In the genomic region with DNA sequence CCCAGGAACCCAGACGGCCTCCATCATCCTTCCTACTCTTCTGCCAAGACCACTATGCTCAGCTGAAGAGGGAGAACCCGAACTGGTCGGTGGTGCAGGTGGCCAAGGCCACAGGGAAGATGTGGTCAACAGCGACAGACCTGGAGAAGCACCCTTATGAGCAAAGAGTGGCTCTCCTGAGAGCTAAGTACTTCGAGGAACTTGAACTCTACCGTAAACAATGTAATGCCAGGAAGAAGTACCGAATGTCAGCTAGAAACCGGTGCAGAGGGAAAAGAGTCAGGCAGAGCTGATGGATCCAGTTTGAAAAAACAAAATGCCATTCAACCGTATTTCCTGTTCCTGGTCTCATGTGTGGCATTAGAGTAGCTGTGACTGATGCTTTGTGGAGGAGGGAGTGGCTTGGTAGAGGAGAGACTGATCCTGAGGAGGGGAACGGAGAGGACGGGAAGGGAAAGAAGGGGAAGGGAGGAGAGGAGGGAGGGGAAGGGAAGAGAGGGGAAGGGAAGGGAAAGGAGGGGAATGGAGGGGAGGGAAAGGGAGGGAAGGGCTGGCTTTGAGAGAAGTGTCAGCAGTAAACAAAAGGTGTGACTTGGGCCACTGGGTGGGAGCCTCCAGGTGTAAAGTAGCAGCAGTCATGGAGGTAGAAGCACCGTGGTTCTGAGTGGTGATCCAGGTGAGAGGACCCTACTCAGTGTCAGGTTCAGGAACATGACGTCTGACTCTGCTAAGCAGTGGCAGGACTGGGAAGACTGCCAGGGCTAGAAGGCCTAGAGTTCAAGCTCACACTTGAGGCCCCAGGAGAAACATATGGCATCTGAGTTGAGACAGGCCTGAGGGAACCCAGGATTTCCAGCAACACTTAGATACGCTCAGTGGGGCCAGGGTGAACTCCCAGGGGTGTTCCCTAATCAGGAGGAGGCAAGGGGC, we compare ENCODE assay signal across 27 cellular contexts. TPM values are rescaled to one million over a fixed set of nuclear protein-coding genes. Genes with fewer than 3 reads are reported as not detected.
DNase-seq lines count a peak whose midpoint lies in the region; ATAC-seq and TF ChIP-seq lines count a peak whose summit lies in the region.
"Had no signal": no experiment of that assay in that cellular context is flagged by ENCODE, and none has a peak within 500 bp of the region (broad histone marks: within the 10 kb centered on the region; RNA-seq: fewer than 3 reads in every experiment).

No MANE protein-coding gene starts in this region.

- H2BK120ac ChIP-seq in H9 (ENCODE audit: low read depth, low read length, poor library complexity, severe bottlenecking): no peak overlapping the region

- TF ChIP-seq CTCF in H9 (conservative IDR thresholded peaks at IDR 0.05): no peak
- no peak for TF ChIP-seq CTCF in lower lobe of right lung (IDR thresholded peaks at IDR 0.05)
- TF ChIP-seq CTCF in endothelial cell (IDR thresholded peaks at IDR 0.05; ENCODE audit: unreplicated experiment): no peak

- no peak overlapping the region for H2AFZ ChIP-seq in H9 (ENCODE audit: low read length)

- no peak overlapping the region for H2BK12ac ChIP-seq in H9 (ENCODE audit: insufficient read length, low read depth, low read length)

- H3K4ac ChIP-seq in H9 (ENCODE audit: low read depth, low read length): no peak overlapping the region

- no peaks in the 10 kb centered on the region for H4K20me1 ChIP-seq in H9 (ENCODE audit: control insufficient read depth, insufficient read depth, insufficient read length)
- H4K20me1 ChIP-seq: BLaER1 treated with 17β-estradiol and CSF1 and Interleukin-3, amounts not matched to agents 10 nM and 100 nM had no signal

- DNase-seq in DMS153 (lab: John Stamatoyannopoulos, UW) (peak; percentile 60), DMS153 treated with DMSO at 0.1 percent for 48 hours (lab: John Stamatoyannopoulos, UW; ENCODE audit: unreplicated experiment) (no peak), H9 (no peak), NCI-H446 treated with DMSO at 0.1 percent for 48 hours (lab: John Stamatoyannopoulos, UW) (peak; percentile 4), lower lobe of right lung (peak; percentile 51), endothelial cell (ENCODE audit: low spot score) (no peak)
- DNase-seq: Calu3; CD8-positive, alpha-beta T cell; HFFc6; MM.1S; NCI-H1048; NCI-H1417 treated with DMSO at 0.1 percent for 48 hours; NCI-H187; NCI-H2227 treated with DMSO at 0.1 percent for 48 hours; NCI-H524 treated with DMSO at 0.1 percent for 48 hours; Peyer's patch; T-cell had no signal

- no peak overlapping the region for H3K14ac ChIP-seq in H9 (ENCODE audit: insufficient read depth, low read length)

- no peaks in the 10 kb centered on the region; the same call in 1 of the 2 replicates for H3K4me1 ChIP-seq in H9 (ENCODE audit: insufficient read depth, low read length)
- no peaks in the 10 kb centered on the region for H3K4me1 ChIP-seq in lower lobe of right lung
- H3K4me1 ChIP-seq: BLaER1 treated with 17β-estradiol and CSF1 and Interleukin-3, amounts not matched to agents 10 nM and 100 nM; Peyer's patch had no signal

- intact Hi-C loops in lower lobe of right lung (cut with DNase I): no loop called here

- no peak overlapping the region for H3T11ph ChIP-seq in H9 (ENCODE audit: low read length)

- no peak overlapping the region for H2AK5ac ChIP-seq in H9 (ENCODE audit: insufficient read length, low read length)

- H3K56ac ChIP-seq in H9 (ENCODE audit: insufficient read length, low read depth, low read length): no peak overlapping the region

- no peaks in the 10 kb centered on the region; the same call in 1 of the 2 replicates for H3K79me2 ChIP-seq in H9 (ENCODE audit: insufficient read depth, low read length)

- H2BK15ac ChIP-seq in H9 (ENCODE audit: low read depth, low read length): no peak overlapping the region

- no peak overlapping the region for H4K91ac ChIP-seq in H9 (ENCODE audit: insufficient read length, low read depth, low read length)

- H3K4me2 ChIP-seq in H9 (ENCODE audit: insufficient read depth, insufficient read length, low read length): no peak overlapping the region
- H3K4me2 ChIP-seq: BLaER1 treated with 17β-estradiol and CSF1 and Interleukin-3, amounts not matched to agents 10 nM and 100 nM had no signal

- H2BK5ac ChIP-seq in H9 (ENCODE audit: insufficient read length, low read length): no peak overlapping the region

- H3K79me1 ChIP-seq in H9 (ENCODE audit: insufficient read depth, low read depth, low read length, poor library complexity, severe bottlenecking): no peaks in the 10 kb centered on the region

- no peaks in the 10 kb centered on the region for H3K36me3 ChIP-seq in lower lobe of right lung
- H3K36me3 ChIP-seq: BLaER1 treated with 17β-estradiol and CSF1 and Interleukin-3, amounts not matched to agents 10 nM and 100 nM; Peyer's patch; SJCRH30 had no signal

- H4K8ac ChIP-seq in H9 (replicated peaks; ENCODE audit: insufficient read length, low read depth, low read length): no peak overlapping the region

- H3K4me3 Mint-ChIP-seq in H9 (no peak overlapping the region), endothelial cell (ENCODE audit: unreplicated experiment) (no peak overlapping the region)
- H3K4me3 Mint-ChIP-seq: CD8-positive, alpha-beta T cell; HFFc6; T-cell; T-helper 2 cell treated with Interferon-gamma antibody and Interleukin-4, amounts not matched to agents 5 μg/mL and 100 μg/mL, for 36 hours had no signal

- H3K27ac ChIP-seq in H9 (ENCODE audit: insufficient read length, low read depth, low read length) (no peak overlapping the region), lower lobe of right lung (no peak overlapping the region)
- H3K27ac ChIP-seq: 22Rv1; BLaER1 treated with 17β-estradiol and CSF1 and Interleukin-3, amounts not matched to agents 10 nM and 100 nM; Peyer's patch; SJCRH30 had no signal

- no peaks in the 10 kb centered on the region for H3K23me2 ChIP-seq in H9 (ENCODE audit: insufficient read length, low read depth, low read length, poor library complexity, severe bottlenecking)

- H3K27ac Mint-ChIP-seq in H9 (no peak overlapping the region; a peak in 1 of 7 replicates), endothelial cell (ENCODE audit: unreplicated experiment) (no peak overlapping the region)
- H3K27ac Mint-ChIP-seq: CD8-positive, alpha-beta T cell; HFFc6; T-cell; T-helper 2 cell treated with Interferon-gamma antibody and Interleukin-4, amounts not matched to agents 5 μg/mL and 100 μg/mL, for 36 hours had no signal

- ATAC-seq in lower lobe of right lung: peak; percentile 64 to 81
- no peak for ATAC-seq in GM21381 (IDR thresholded peaks at IDR 0.05; ENCODE audit: unreplicated experiment)
- ATAC-seq in GM19467 (IDR thresholded peaks at IDR 0.05; ENCODE audit: unreplicated experiment): no peak
- ATAC-seq: CD8-positive, alpha-beta T cell; K562; T-cell had no signal

- H4K5ac ChIP-seq in H9 (ENCODE audit: insufficient read length, low read depth, low read length): no peak overlapping the region

- H3K4me3 ChIP-seq in lower lobe of right lung: no peak overlapping the region
- H3K4me3 ChIP-seq: BLaER1 treated with 17β-estradiol and CSF1 and Interleukin-3, amounts not matched to agents 10 nM and 100 nM; K562; Peyer's patch; SJCRH30 had no signal

- H3K9me3 Mint-ChIP-seq in H9 (peaks cover 4 to 6% of the 10 kb centered on the region in 2 experiments; a peak in 4 of 5 replicates), endothelial cell (ENCODE audit: unreplicated experiment) (no peaks in the 10 kb centered on the region)
- H3K9me3 Mint-ChIP-seq: CD8-positive, alpha-beta T cell; T-cell; T-helper 2 cell treated with Interferon-gamma antibody and Interleukin-4, amounts not matched to agents 5 μg/mL and 100 μg/mL, for 36 hours had no signal

- peaks cover 4 to 11% (median 6%) of the 10 kb centered on the region in 3 experiments; a peak in 5 of 7 replicates for H3K36me3 Mint-ChIP-seq in H9 (ENCODE audit: insufficient read depth in 1 of 3, low read depth in 3 of 3)
- no peaks in the 10 kb centered on the region for H3K36me3 Mint-ChIP-seq in endothelial cell (ENCODE audit: low read depth, unreplicated experiment)
- H3K36me3 Mint-ChIP-seq: CD8-positive, alpha-beta T cell; T-cell had no signal

- H3K9ac ChIP-seq in H9 (ENCODE audit: extremely low read depth, insufficient read length, low read length): no peak overlapping the region
- H3K9ac ChIP-seq: BLaER1 treated with 17β-estradiol and CSF1 and Interleukin-3, amounts not matched to agents 10 nM and 100 nM had no signal

- no peaks in the 10 kb centered on the region for H3K9me3 ChIP-seq in H9 (ENCODE audit: control insufficient read depth, low read depth, low read length)
- H3K9me3 ChIP-seq in lower lobe of right lung: no peaks in the 10 kb centered on the region
- H3K9me3 ChIP-seq: Peyer's patch, SJCRH30 had no signal

- H3K23ac ChIP-seq in H9 (ENCODE audit: insufficient read length, low read depth, low read length): no peak overlapping the region

- no CpG with 5 or more reads among the region's 14 CpGs for WGBS in H9 (ENCODE audit: extremely low coverage, insufficient read length, low lambda C conversion rate)

- H3K4me1 Mint-ChIP-seq in H9: peaks cover 12 to 16% of the 10 kb centered on the region in 2 experiments
- no peaks in the 10 kb centered on the region for H3K4me1 Mint-ChIP-seq in endothelial cell (ENCODE audit: unreplicated experiment)
- H3K4me1 Mint-ChIP-seq: T-cell had no signal

- H2BK20ac ChIP-seq in H9 (ENCODE audit: low read depth, low read length, poor library complexity, severe bottlenecking): no peak overlapping the region

- H3K27me3 ChIP-seq in H9 (ENCODE audit: insufficient read depth, low read length) (no peaks in the 10 kb centered on the region), lower lobe of right lung (ENCODE audit: low read depth) (no peaks in the 10 kb centered on the region)
- H3K27me3 ChIP-seq: BLaER1 treated with 17β-estradiol and CSF1 and Interleukin-3, amounts not matched to agents 10 nM and 100 nM; Peyer's patch; SJCRH30 had no signal

- H3K18ac ChIP-seq in H9 (ENCODE audit: insufficient read length, low read depth, low read length): peak overlapping the region; percentile 25

- H3K27me3 Mint-ChIP-seq in H9 (ENCODE audit: low read depth) (no peaks in the 10 kb centered on the region; the same call in 1 of the 2 replicates), endothelial cell (ENCODE audit: unreplicated experiment) (no peaks in the 10 kb centered on the region)

RNA-seq across cellular contexts. Expression of a gene that starts 0.8 kb away (rescaled TPM):
- not detected in 2 replicates for total RNA-seq in H9 (2021)
- not detected for total RNA-seq in lower lobe of right lung
- total RNA-seq in endothelial cell (ENCODE audit: unreplicated experiment): not detected
- total RNA-seq: Calu3; CD8-positive, alpha-beta T cell; Daoy; HFFc6; K562; LHCN-M2; OCI-LY7; Peyer's patch; SJCRH30; T-cell had no signal

Comparison
In these comparisons a context has a peak if more than half of its experiments do, and no peak if none do; other contexts are left out.
1. DNase-seq: peak in DMS153 (single experiment), NCI-H446 treated with DMSO at 0.1 percent for 48 hours (single experiment) and lower lobe of right lung (single experiment); none in DMS153 treated with DMSO at 0.1 percent for 48 hours (single experiment), H9 (single experiment) and endothelial cell (single experiment).
2. ATAC-seq: peak in lower lobe of right lung (2 of 2); none in GM21381 (single experiment) and GM19467 (single experiment).